Comparison of ENCODE assay signal across 22 cellular contexts in the genomic region with DNA sequence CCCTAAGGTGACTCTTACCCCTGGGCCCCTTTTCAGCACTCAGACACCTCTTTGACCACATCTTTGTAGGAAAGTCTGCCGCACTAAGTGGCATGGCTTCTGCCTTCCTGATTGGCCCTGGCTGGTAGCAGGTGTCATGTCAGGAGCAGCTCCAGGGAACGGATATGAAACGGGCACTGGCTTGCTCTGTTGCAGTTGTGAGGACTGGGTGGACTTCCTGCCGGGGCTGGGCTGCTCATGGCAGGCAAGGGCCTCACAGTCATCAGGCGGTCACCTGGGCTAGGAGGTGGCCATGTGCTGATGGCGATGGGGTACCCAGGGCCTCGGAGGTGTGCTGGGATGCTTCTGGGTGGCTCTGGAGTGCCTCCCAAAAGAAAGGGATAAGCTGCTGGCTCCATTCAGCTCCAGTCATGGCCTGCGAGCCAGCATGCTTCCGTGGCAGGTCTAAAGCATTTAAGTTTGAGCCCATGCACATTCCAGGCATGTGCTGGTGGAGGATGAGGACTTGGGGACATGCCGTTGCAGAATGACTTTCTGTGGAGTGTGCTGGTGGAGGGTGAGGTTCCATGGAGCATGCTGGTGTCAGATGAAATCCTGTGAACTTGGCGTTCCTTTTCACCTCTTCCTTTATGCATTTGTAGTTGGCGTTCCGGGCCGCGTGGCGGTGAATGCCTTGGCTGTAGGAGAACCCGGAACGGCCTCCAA.
"Had no signal": no experiment of that assay in that cellular context is flagged by ENCODE, and none has a peak within 500 bp of the region (broad histone marks: within the 10 kb centered on the region; RNA-seq: fewer than 3 reads in every experiment).

No MANE protein-coding gene starts in this region.

- H3K27ac ChIP-seq: HL-60, SJSA1, SK-N-MC had no signal

- H3K27me3 ChIP-seq: SJSA1 had no signal

- FAIRE-seq: RCC 7860 had no signal

- H3K9me3 ChIP-seq: SJSA1 had no signal

- H3K4me3 ChIP-seq: SJSA1, SK-N-MC had no signal

- DNase-seq: KBM-7, MV-4-11, NCI-H1048, NCI-H1105, NCI-H1417, NCI-H1436 treated with DMSO at 0.1 percent for 48 hours, NCI-H1694, NCI-H187 treated with DMSO at 0.1 percent for 48 hours, NCI-H2029 treated with DMSO at 0.1 percent for 48 hours, NCI-H2227 treated with DMSO at 0.1 percent for 48 hours, NCI-H446, NCI-H510A, NCI-H524 treated with DMSO at 0.1 percent for 48 hours, NCI-H69, NCI-H774, Right ventricle myocardium superior, RPMI8226, SIG-M5 had no signal
